In genomic region chr20:54221996-54222890, GRCh38 we compare ENCODE assay signal across 11 cellular contexts. TPM values are rescaled to one million over a fixed set of nuclear protein-coding genes. Genes with fewer than 3 reads are reported as not detected.
DNase-seq lines count a peak whose midpoint lies in the region; ATAC-seq and TF ChIP-seq lines count a peak whose summit lies in the region.
"Had no signal": no experiment of that assay in that cellular context is flagged by ENCODE, and none has a peak within 500 bp of the region (broad histone marks: within the 10 kb centered on the region; RNA-seq: fewer than 3 reads in every experiment).

No MANE protein-coding gene starts in this region.

- H3K9me3 Mint-ChIP-seq in activated naive CD8-positive, alpha-beta T cell treated with anti-CD3 and anti-CD28 coated beads for 36 hours = no peaks in the 10 kb centered on the region
- no peaks in the 10 kb centered on the region for H3K9me3 Mint-ChIP-seq in osteocyte (ENCODE audit: unreplicated experiment)

- no peak overlapping the region for H3K4me3 ChIP-seq in LNCaP clone FGC (ENCODE audit: low read depth, low read length)
- no peak overlapping the region for H3K4me3 ChIP-seq in left lung
- H3K4me3 ChIP-seq in uterus = no peak overlapping the region
- H3K4me3 ChIP-seq: SK-N-MC, tibial artery had no signal

- H3K9me3 ChIP-seq in left lung (no peaks in the 10 kb centered on the region), uterus (no peaks in the 10 kb centered on the region)
- H3K9me3 ChIP-seq: tibial artery had no signal

- no peaks in the 10 kb centered on the region for H3K27me3 ChIP-seq in left lung
- no peaks in the 10 kb centered on the region for H3K27me3 ChIP-seq in uterus
- H3K27me3 ChIP-seq: tibial artery had no signal

- ATAC-seq in left lung (peak; percentile 37), GM18868 (IDR thresholded peaks at IDR 0.05; ENCODE audit: unreplicated experiment) (no peak)

- peak overlapping the region; percentile 90 for H3K27ac Mint-ChIP-seq in activated naive CD8-positive, alpha-beta T cell treated with anti-CD3 and anti-CD28 coated beads for 36 hours
- no peak overlapping the region for H3K27ac Mint-ChIP-seq in osteocyte (ENCODE audit: unreplicated experiment)

- H3K4me1 Mint-ChIP-seq in activated naive CD8-positive, alpha-beta T cell treated with anti-CD3 and anti-CD28 coated beads for 36 hours = peaks cover 24% of the 10 kb centered on the region
- no peaks in the 10 kb centered on the region for H3K4me1 Mint-ChIP-seq in osteocyte (ENCODE audit: unreplicated experiment)

- DNase-seq in COR-L47 (lab: John Stamatoyannopoulos, UW) (peak; percentile 58), LNCaP clone FGC (ENCODE audit: low read depth) (peak; percentile 26), left lung (no peak), middle frontal gyrus (ENCODE audit: extremely low spot score, low spot score) (no peak), uterus (no peak), osteocyte (ENCODE audit: extremely low spot score, unreplicated experiment) (no peak)
- DNase-seq in activated naive CD8-positive, alpha-beta T cell treated with anti-CD3 and anti-CD28 coated beads for 36 hours = no peak
- DNase-seq: tibial artery had no signal

- no peaks in the 10 kb centered on the region for H3K27me3 Mint-ChIP-seq in activated naive CD8-positive, alpha-beta T cell treated with anti-CD3 and anti-CD28 coated beads for 36 hours
- H3K27me3 Mint-ChIP-seq in osteocyte (ENCODE audit: unreplicated experiment) = no peaks in the 10 kb centered on the region

- no peak overlapping the region for H3K4me3 Mint-ChIP-seq in activated naive CD8-positive, alpha-beta T cell treated with anti-CD3 and anti-CD28 coated beads for 36 hours
- no peak overlapping the region for H3K4me3 Mint-ChIP-seq in osteocyte (ENCODE audit: unreplicated experiment)

- H3K27ac ChIP-seq in left lung (no peak overlapping the region), uterus (no peak overlapping the region)
- H3K27ac ChIP-seq: SK-N-MC, tibial artery had no signal

- H3K4me1 ChIP-seq in left lung (peaks cover 0 to 8% of the 10 kb centered on the region in 2 donors), uterus (no peaks in the 10 kb centered on the region)

- H3K36me3 Mint-ChIP-seq in activated naive CD8-positive, alpha-beta T cell treated with anti-CD3 and anti-CD28 coated beads for 36 hours = peaks cover 14% of the 10 kb centered on the region
- H3K36me3 Mint-ChIP-seq in osteocyte (ENCODE audit: unreplicated experiment) = peaks cover 12% of the 10 kb centered on the region

- TF ChIP-seq CTCF in LNCaP clone FGC (IDR thresholded peaks at IDR 0.05; ENCODE audit: control insufficient read depth, extremely low read depth, insufficient read depth) (no peak), left lung (IDR thresholded peaks at IDR 0.05) (no peak), uterus (IDR thresholded peaks at IDR 0.05) (no peak), osteocyte (IDR thresholded peaks at IDR 0.05) (no peak)

- no peak for TF ChIP-seq POLR2A in uterus (IDR thresholded peaks at IDR 0.05)

- H3K36me3 ChIP-seq in left lung (peaks cover 0 to 5% of the 10 kb centered on the region in 2 donors), uterus (no peaks in the 10 kb centered on the region)

- intact Hi-C loops in left lung (cut with DNase I) (loop anchor here in 1 of 2 donors (5.0 kb wide), 1 partner anchor 425 kb away; no protein-coding TSS in a partner anchor), uterus (cut with DNase I; ENCODE audit: low total_unique reads) (no loop called here)

RNA-seq across cellular contexts. Expression of gene PFDN4, which starts 14.4 kb away (rescaled TPM):
- total RNA-seq in activated naive CD8-positive, alpha-beta T cell treated with anti-CD3 and anti-CD28 coated beads for 36 hours = 10 to 100 TPM; 38.8 to 41.8 TPM
- 10 to 100 TPM; 16.7 to 17.3 TPM for total RNA-seq in left lung
- 100 to 1,000 TPM in 3 of 4 donors, 10 to 100 TPM in 1; 36.9 to 157 (median 124) TPM for total RNA-seq in uterus
- total RNA-seq in osteocyte = 18.9 and 23.5 TPM in 2 replicates

RNA-seq across cellular contexts. Expression of gene CYP24A1, which starts 48.5 kb away (rescaled TPM):
- total RNA-seq in activated naive CD8-positive, alpha-beta T cell treated with anti-CD3 and anti-CD28 coated beads for 36 hours = not detected
- total RNA-seq in left lung = 1 to 10 TPM in 1 of 2 donors, under 1 TPM in 1; 0.64 to 3.4 TPM
- total RNA-seq in uterus = 1 to 10 TPM in 1 of 4 donors, not detected in 3; 4.8 TPM
- not detected in 2 replicates for total RNA-seq in osteocyte
- total RNA-seq: pulmonary artery endothelial cell had no signal

Comparison
In these comparisons a context has a peak if more than half of its experiments do, and no peak if none do; other contexts are left out.
1. DNase-seq: peak in COR-L47 (single experiment) and LNCaP clone FGC (single experiment); none in activated naive CD8-positive, alpha-beta T cell treated with anti-CD3 and anti-CD28 coated beads for 36 hours (single experiment), left lung (0 of 2), middle frontal gyrus (single experiment), uterus (0 of 2) and osteocyte (single experiment).